Comparison of ENCODE assay signal across 27 cellular contexts in the genomic region with DNA sequence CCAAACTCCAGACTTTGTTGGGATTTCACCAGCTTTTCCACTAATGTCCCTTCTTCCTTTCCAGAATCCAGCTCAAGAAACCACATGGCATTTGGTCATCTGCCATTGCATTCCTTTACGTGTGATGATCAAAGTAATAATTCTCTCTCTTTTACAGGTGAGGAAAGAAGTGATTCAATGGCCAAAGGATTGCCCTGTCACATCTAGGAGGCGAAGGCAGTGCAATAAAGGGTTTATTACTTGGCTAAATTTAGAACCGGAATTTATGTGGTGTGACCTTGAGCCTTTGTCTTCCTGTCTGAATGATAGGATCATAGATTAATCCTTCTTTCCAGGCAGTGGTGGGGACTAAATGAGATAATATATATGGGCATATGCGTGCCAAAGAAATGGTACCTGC. TPM values are rescaled to one million over a fixed set of nuclear protein-coding genes. Genes with fewer than 3 reads are reported as not detected.
A peak's percentile ranks its signal among the peaks of the same experiment; 100 is the strongest.
DNase-seq lines count a peak whose midpoint lies in the region; ATAC-seq, FAIRE-seq and TF ChIP-seq lines count a peak whose summit lies in the region.
"Had no signal": no experiment of that assay in that cellular context is flagged by ENCODE, and none has a peak within 500 bp of the region (broad histone marks: within the 10 kb centered on the region; RNA-seq: fewer than 3 reads in every experiment).

No MANE protein-coding gene starts in this region.

- H3K4me3 ChIP-seq in K562 (no peak overlapping the region), ovary (no peak overlapping the region)

- H3K27me3 ChIP-seq in K562 (ENCODE audit: control insufficient read depth in 2 of 2, insufficient read depth in 2 of 2, low read length in 2 of 2): no peaks in the 10 kb centered on the region
- no peaks in the 10 kb centered on the region for H3K27me3 ChIP-seq in ovary

- no peaks in the 10 kb centered on the region for H3K9me3 ChIP-seq in K562 (replicated peaks; ENCODE audit: control insufficient read depth, insufficient read depth, low read depth, low read length)
- H3K9me3 ChIP-seq in ovary: no peaks in the 10 kb centered on the region

- POLR2A ChIA-PET in K562 (lab: Yijun Ruan, JAX): interaction anchor here (2.5 kb wide), 1 partner anchor 7 kb away, joined by 12 read pairs; no protein-coding TSS in a partner anchor

- H2AFZ ChIP-seq in K562 (ENCODE audit: low read depth, low read length): peak overlapping the region; percentile 6; the same call in 1 of the 2 replicates

- H3K27ac ChIP-seq in K562 (ENCODE audit: extremely low read depth, low read depth, low read length) (peak overlapping the region; percentile 89; the same call in 1 of the 3 replicates), ovary (no peak overlapping the region)

- H4K20me1 ChIP-seq in K562 (replicated peaks; ENCODE audit: control insufficient read depth, insufficient read depth, low read length): no peaks in the 10 kb centered on the region

- TF ChIP-seq EP300 in K562 (IDR thresholded peaks at IDR 0.05; ENCODE audit: low read length) (no peak), ovary (IDR thresholded peaks at IDR 0.05) (no peak)

- BruUV-seq in K562 (replicated peaks; lab: Mats Ljungman, UMichigan): no TSS peak

- TF ChIP-seq CTCF in K562 (IDR thresholded peaks at IDR 0.05 in 2 of 3, conservative IDR thresholded peaks at IDR 0.05 in 1 of 3; ENCODE audit: insufficient read depth in 2 of 3, low read depth in 1 of 3, low read length in 3 of 3) (no peak), ovary (IDR thresholded peaks at IDR 0.05) (no peak)

- no peak for ATAC-seq in K562
- ATAC-seq: CD8-positive, alpha-beta T cell; HepG2; Panc1 had no signal

- intact Hi-C loops in K562 (cut with micrococcal nuclease) (no loop called here), ovary (cut with DNase I) (no loop called here)

- H3K9ac ChIP-seq in K562 (ENCODE audit: insufficient read depth in 1 of 2, low read depth in 2 of 2, low read length in 2 of 2): no peak overlapping the region

- H3K4me1 ChIP-seq in K562 (replicated peaks in 1 of 2; ENCODE audit: control insufficient read depth in 2 of 2, insufficient read depth in 2 of 2, low read length in 2 of 2) (peaks cover 15 to 19% of the 10 kb centered on the region in 2 experiments; a peak in 3 of 5 replicates), ovary (ENCODE audit: insufficient read depth) (no peaks in the 10 kb centered on the region)

- peak; percentile 67 for DNase-seq in Caki2 (ENCODE audit: low read depth)
- DNase-seq in M059J (ENCODE audit: low read depth): peak; percentile 65
- no peak for DNase-seq in K562 (ENCODE audit: extremely low read depth in 1 of 4, low spot score in 3 of 4)
- DNase-seq in urothelium cell line (ENCODE audit: low spot score): peak; percentile 58
- no peak for DNase-seq in Ammon's horn (ENCODE audit: low spot score)
- no peak for DNase-seq in iPS-NIHi11 (ENCODE audit: low spot score)
- no peak for DNase-seq in ovary
- DNase-seq: AML-193; C1 segment of cervical spinal cord; Calu3; CD8-positive, alpha-beta T cell; DMS79 treated with DMSO at 0.1 percent for 48 hours; HCEC 1CT; Kasumi-1; MM.1S; NCI-H1048; NCI-H1417; NCI-H1694; NCI-H2029 treated with DMSO at 0.1 percent for 48 hours; NCI-H2227 treated with DMSO at 0.1 percent for 48 hours; NCI-H69; SHP77 treated with DMSO at 0.1 percent for 48 hours had no signal

- no peak for FAIRE-seq in K562 (lab: Jason Lieb, UNC)
- no peak for FAIRE-seq in urothelium cell line (lab: Jason Lieb, UNC)
- FAIRE-seq: A204.1, GM12892, H1, HepG2 had no signal

- no peak for TF ChIP-seq RAD21 in K562 (CRISPR knock-in tag; conservative IDR thresholded peaks at IDR 0.05 in 1 of 2, IDR thresholded peaks at IDR 0.05 in 1 of 2)

- H3K9me1 ChIP-seq in K562 (ENCODE audit: control insufficient read depth, insufficient read depth, low read length): no peaks in the 10 kb centered on the region

- H3K4me2 ChIP-seq in K562 (ENCODE audit: insufficient read depth, low read length): no peak overlapping the region; the same call in 1 of the 2 replicates

- WGBS in K562 (ENCODE audit: insufficient coverage, low coverage, missing lambda C conversion rate): 50% methylated on average over 4 of the region's 4 CpGs
- WGBS in ovary, 3 donors: 44 to 52% (median 50%) methylated on average over 4 of the region's 4 CpGs

- TF ChIP-seq POLR2A in K562 (conservative IDR thresholded peaks at IDR 0.05): no peak
- TF ChIP-seq POLR2A in ovary (IDR thresholded peaks at IDR 0.05): no peak

- CTCF ChIA-PET in K562 (lab: Yijun Ruan, JAX; ENCODE audit: low intra/inter-chr PET ratio): no interaction called here

- in situ Hi-C loops in Caki2 (cut with HindIII; ENCODE audit: low pct_unique_long_range_greater_than_20kb, low sequenced_read_pairs): no loop called here
- in situ Hi-C loops in K562 (cut with MboI): loop anchor here (25.0 kb wide), 1 partner anchor 1238 kb away; no protein-coding TSS in a partner anchor

- no peaks in the 10 kb centered on the region for H3K36me3 ChIP-seq in K562 (ENCODE audit: control insufficient read depth, insufficient read depth, low read length)
- H3K36me3 ChIP-seq in ovary: no peaks in the 10 kb centered on the region

- no peaks in the 10 kb centered on the region for H3K79me2 ChIP-seq in K562 (ENCODE audit: control insufficient read depth, insufficient read depth, low read length)

TF ChIP-seq in K562, 482 proteins besides CTCF, POLR2A, EP300 and RAD21:
- TF ChIP-seq ILF3 (IDR thresholded peaks at IDR 0.05; ENCODE audit: borderline replicate concordance) (no peak), KDM1A (IDR thresholded peaks at IDR 0.05) (peak in 1 of 2 experiments; percentile 30; a peak in 1 of 4 replicates), ZNF408 (CRISPR knock-in tag; IDR thresholded peaks at IDR 0.05; ENCODE audit: low read depth) (no peak), CEBPG (CRISPR knock-in tag; IDR thresholded peaks at IDR 0.05) (no peak), CEBPG (tag; conservative IDR thresholded peaks at IDR 0.05 in 1 of 2, IDR thresholded peaks at IDR 0.05 in 1 of 2) (no peak), RBM25 (IDR thresholded peaks at IDR 0.05; ENCODE audit: low read depth, low read length, severe bottlenecking) (peak; percentile 49), ERF (CRISPR knock-in tag; IDR thresholded peaks at IDR 0.05) (no peak), ESRRA (IDR thresholded peaks at IDR 0.05; ENCODE audit: borderline replicate concordance, low read depth) (peak; percentile 93)

RNA-seq across cellular contexts. Expression of gene COBL, which starts 58.3 kb away (rescaled TPM):
- 0.35 and 1.3 TPM in 2 replicates for total RNA-seq in Caki2 (2014; rRNA removed; shearing (Covaris generic); ENCODE audit: low replicate concordance)
- total RNA-seq in M059J (2014; rRNA removed; shearing (Covaris generic)): 0.10 TPM in 1 of 2 replicates, not detected in the other
- 1.1 and 1.5 TPM in 2 replicates for total RNA-seq in K562 (2011; cell fraction: chromatin; rRNA removed; ENCODE audit: low replicate concordance)
- 0.39 and 0.67 TPM in 2 replicates for total RNA-seq in K562 (2011; cell fraction: nucleolus; rRNA removed)
- 0.51 and 0.61 TPM in 2 replicates for total RNA-seq in K562 (2011; cell fraction: nucleoplasm; rRNA removed)
- not detected in 2 replicates for total RNA-seq in K562 (2014; rRNA removed)
- total RNA-seq in K562 (2014; rRNA removed; fragmentation: Illumina TruSeq; extraction: Trizol): 0.07 and 0.13 TPM in 2 replicates
- total RNA-seq in K562 (2015; rRNA removed; fragmentation: Illumina TruSeq; extraction: Trizol): 0.08 and 0.11 TPM in 2 replicates
- 0.11 and 0.27 TPM in 2 replicates for total RNA-seq in K562 (2021)
- 2.4 TPM in 2 replicates for polyA plus RNA-seq in K562 (2011; rRNA removed)
- 0.75 and 1.1 TPM in 2 replicates for polyA plus RNA-seq in K562 (2011; cell fraction: cytosol; rRNA removed)
- 2.6 and 4.8 TPM in 2 replicates for polyA plus RNA-seq in K562 (2011; cell fraction: nucleus; rRNA removed)
- 0.04 and 0.09 TPM in 2 replicates for polyA plus RNA-seq in K562 (2012)
- polyA plus RNA-seq in K562 (2014; fragmentation: Illumina TruSeq; extraction: Trizol): 0.07 and 0.19 TPM in 2 replicates
- not detected for polyA plus RNA-seq in K562 (2014; fragmentation: Nextera tagmentation; extraction: Ambion mirVana)
- 0.01 and 0.19 TPM in 2 replicates for polyA plus RNA-seq in K562 (2014; rRNA removed)
- polyA minus RNA-seq in K562 (2011; rRNA and poly(A)+ RNA removed): 3.2 and 4.1 TPM in 2 replicates
- polyA minus RNA-seq in K562 (2011; cell fraction: cytosol; rRNA and poly(A)+ RNA removed): 1.0 and 3.1 TPM in 2 replicates
- polyA minus RNA-seq in K562 (2011; cell fraction: nucleus; rRNA and poly(A)+ RNA removed): 2.7 and 3.8 TPM in 2 replicates
- total RNA-seq in ovary: 10 to 100 TPM in 1 of 7 donors, 1 to 10 TPM in 6; 1.8 to 33.4 (median 5.1) TPM
- 1 to 10 TPM in 1 of 2 donors, under 1 TPM in 1; 0.87 to 2.6 TPM for polyA plus RNA-seq in ovary

Comparison
In these comparisons a context has a peak if more than half of its experiments do, and no peak if none do; other contexts are left out.
1. DNase-seq: peak in Caki2 (single experiment), M059J (single experiment) and urothelium cell line (single experiment); none in K562 (0 of 4), Ammon's horn (single experiment), iPS-NIHi11 (single experiment) and ovary (0 of 5).